Comparison of ENCODE assay signal across 1 cellular context in genomic region chr1:61049850-61050540, GRCh38.
TF ChIP-seq lines count a peak whose summit lies in the region.

No MANE protein-coding gene starts in this region.

TF ChIP-seq in K562, 482 proteins besides CTCF, POLR2A, EP300 and RAD21 (continued from another document and continues in another):
- TF ChIP-seq MYNN (IDR thresholded peaks at IDR 0.05), result peak; percentile 60; the same call in 1 of the 2 replicates
- no peak for TF ChIP-seq MYNN (CRISPR knock-in tag; IDR thresholded peaks at IDR 0.05)
- no peak for TF ChIP-seq ZNF133 (CRISPR knock-in tag; IDR thresholded peaks at IDR 0.05)
- TF ChIP-seq MTA3 (IDR thresholded peaks at IDR 0.05; ENCODE audit: borderline replicate concordance), result 0 out of 2 replicates have a peak, but pooled peaks have one; percentile 18
- TF ChIP-seq, protein P1, sequence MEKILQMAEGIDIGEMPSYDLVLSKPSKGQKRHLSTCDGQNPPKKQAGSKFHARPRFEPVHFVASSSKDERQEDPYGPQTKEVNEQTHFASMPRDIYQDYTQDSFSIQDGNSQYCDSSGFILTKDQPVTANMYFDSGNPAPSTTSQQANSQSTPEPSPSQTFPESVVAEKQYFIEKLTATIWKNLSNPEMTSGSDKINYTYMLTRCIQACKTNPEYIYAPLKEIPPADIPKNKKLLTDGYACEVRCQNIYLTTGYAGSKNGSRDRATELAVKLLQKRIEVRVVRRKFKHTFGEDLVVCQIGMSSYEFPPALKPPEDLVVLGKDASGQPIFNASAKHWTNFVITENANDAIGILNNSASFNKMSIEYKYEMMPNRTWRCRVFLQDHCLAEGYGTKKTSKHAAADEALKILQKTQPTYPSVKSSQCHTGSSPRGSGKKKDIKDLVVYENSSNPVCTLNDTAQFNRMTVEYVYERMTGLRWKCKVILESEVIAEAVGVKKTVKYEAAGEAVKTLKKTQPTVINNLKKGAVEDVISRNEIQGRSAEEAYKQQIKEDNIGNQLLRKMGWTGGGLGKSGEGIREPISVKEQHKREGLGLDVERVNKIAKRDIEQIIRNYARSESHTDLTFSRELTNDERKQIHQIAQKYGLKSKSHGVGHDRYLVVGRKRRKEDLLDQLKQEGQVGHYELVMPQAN (IDR thresholded peaks at IDR 0.05; ENCODE audit: borderline replicate concordance), result no peak
- no peak for TF ChIP-seq NCOA4 (IDR thresholded peaks at IDR 0.05; ENCODE audit: partially characterized antibody)
- TF ChIP-seq SMAD3 (CRISPR knock-in tag; conservative IDR thresholded peaks at IDR 0.05), result no peak
- peak; percentile 27; the same call in 1 of the 2 replicates for TF ChIP-seq RB1 (IDR thresholded peaks at IDR 0.05; ENCODE audit: low read depth)
- TF ChIP-seq, protein P2, sequence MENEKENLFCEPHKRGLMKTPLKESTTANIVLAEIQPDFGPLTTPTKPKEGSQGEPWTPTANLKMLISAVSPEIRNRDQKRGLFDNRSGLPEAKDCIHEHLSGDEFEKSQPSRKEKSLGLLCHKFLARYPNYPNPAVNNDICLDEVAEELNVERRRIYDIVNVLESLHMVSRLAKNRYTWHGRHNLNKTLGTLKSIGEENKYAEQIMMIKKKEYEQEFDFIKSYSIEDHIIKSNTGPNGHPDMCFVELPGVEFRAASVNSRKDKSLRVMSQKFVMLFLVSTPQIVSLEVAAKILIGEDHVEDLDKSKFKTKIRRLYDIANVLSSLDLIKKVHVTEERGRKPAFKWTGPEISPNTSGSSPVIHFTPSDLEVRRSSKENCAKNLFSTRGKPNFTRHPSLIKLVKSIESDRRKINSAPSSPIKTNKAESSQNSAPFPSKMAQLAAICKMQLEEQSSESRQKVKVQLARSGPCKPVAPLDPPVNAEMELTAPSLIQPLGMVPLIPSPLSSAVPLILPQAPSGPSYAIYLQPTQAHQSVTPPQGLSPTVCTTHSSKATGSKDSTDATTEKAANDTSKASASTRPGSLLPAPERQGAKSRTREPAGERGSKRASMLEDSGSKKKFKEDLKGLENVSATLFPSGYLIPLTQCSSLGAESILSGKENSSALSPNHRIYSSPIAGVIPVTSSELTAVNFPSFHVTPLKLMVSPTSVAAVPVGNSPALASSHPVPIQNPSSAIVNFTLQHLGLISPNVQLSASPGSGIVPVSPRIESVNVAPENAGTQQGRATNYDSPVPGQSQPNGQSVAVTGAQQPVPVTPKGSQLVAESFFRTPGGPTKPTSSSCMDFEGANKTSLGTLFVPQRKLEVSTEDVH (IDR thresholded peaks at IDR 0.05; ENCODE audit: low read depth, partially characterized antibody), result peak; percentile 29
- no peak for TF ChIP-seq SPI1 (IDR thresholded peaks at IDR 0.05; ENCODE audit: borderline replicate concordance, low read depth, low read length)
- TF ChIP-seq MEIS2 (IDR thresholded peaks at IDR 0.05; ENCODE audit: partially characterized antibody), result peak; percentile 28
- no peak for TF ChIP-seq ZFPM2 (CRISPR knock-in tag; IDR thresholded peaks at IDR 0.05)
- TF ChIP-seq, protein P3, sequence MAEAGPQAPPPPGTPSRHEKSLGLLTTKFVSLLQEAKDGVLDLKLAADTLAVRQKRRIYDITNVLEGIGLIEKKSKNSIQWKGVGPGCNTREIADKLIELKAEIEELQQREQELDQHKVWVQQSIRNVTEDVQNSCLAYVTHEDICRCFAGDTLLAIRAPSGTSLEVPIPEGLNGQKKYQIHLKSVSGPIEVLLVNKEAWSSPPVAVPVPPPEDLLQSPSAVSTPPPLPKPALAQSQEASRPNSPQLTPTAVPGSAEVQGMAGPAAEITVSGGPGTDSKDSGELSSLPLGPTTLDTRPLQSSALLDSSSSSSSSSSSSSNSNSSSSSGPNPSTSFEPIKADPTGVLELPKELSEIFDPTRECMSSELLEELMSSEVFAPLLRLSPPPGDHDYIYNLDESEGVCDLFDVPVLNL (CRISPR knock-in tag; IDR thresholded peaks at IDR 0.05; ENCODE audit: low read depth), result peak; percentile 76; the same call in 1 of the 2 replicates
- TF ChIP-seq, protein P4, sequence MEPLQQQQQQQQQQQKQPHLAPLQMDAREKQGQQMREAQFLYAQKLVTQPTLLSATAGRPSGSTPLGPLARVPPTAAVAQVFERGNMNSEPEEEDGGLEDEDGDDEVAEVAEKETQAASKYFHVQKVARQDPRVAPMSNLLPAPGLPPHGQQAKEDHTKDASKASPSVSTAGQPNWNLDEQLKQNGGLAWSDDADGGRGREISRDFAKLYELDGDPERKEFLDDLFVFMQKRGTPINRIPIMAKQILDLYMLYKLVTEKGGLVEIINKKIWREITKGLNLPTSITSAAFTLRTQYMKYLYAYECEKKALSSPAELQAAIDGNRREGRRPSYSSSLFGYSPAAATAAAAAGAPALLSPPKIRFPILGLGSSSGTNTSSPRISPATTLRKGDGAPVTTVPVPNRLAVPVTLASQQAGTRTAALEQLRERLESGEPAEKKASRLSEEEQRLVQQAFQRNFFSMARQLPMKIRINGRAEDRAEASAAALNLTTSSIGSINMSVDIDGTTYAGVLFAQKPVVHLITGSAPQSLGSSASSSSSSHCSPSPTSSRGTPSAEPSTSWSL (CRISPR knock-in tag; IDR thresholded peaks at IDR 0.05; ENCODE audit: borderline replicate concordance), result no peak
- TF ChIP-seq PHB2 (IDR thresholded peaks at IDR 0.05; ENCODE audit: low read depth), result no peak
- TF ChIP-seq, protein P5, sequence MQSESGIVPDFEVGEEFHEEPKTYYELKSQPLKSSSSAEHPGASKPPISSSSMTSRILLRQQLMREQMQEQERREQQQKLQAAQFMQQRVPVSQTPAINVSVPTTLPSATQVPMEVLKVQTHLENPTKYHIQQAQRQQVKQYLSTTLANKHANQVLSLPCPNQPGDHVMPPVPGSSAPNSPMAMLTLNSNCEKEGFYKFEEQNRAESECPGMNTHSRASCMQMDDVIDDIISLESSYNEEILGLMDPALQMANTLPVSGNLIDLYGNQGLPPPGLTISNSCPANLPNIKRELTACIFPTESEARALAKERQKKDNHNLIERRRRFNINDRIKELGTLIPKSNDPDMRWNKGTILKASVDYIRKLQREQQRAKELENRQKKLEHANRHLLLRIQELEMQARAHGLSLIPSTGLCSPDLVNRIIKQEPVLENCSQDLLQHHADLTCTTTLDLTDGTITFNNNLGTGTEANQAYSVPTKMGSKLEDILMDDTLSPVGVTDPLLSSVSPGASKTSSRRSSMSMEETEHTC (IDR thresholded peaks at IDR 0.05), result no peak
- TF ChIP-seq SREBF1 (IDR thresholded peaks at IDR 0.05; ENCODE audit: borderline replicate concordance, low read depth, low read length), result no peak
- TF ChIP-seq RBM22 (IDR thresholded peaks at IDR 0.05; ENCODE audit: low read depth, low read length, poor library complexity, severe bottlenecking), result peak; percentile 9
- TF ChIP-seq, protein P6, sequence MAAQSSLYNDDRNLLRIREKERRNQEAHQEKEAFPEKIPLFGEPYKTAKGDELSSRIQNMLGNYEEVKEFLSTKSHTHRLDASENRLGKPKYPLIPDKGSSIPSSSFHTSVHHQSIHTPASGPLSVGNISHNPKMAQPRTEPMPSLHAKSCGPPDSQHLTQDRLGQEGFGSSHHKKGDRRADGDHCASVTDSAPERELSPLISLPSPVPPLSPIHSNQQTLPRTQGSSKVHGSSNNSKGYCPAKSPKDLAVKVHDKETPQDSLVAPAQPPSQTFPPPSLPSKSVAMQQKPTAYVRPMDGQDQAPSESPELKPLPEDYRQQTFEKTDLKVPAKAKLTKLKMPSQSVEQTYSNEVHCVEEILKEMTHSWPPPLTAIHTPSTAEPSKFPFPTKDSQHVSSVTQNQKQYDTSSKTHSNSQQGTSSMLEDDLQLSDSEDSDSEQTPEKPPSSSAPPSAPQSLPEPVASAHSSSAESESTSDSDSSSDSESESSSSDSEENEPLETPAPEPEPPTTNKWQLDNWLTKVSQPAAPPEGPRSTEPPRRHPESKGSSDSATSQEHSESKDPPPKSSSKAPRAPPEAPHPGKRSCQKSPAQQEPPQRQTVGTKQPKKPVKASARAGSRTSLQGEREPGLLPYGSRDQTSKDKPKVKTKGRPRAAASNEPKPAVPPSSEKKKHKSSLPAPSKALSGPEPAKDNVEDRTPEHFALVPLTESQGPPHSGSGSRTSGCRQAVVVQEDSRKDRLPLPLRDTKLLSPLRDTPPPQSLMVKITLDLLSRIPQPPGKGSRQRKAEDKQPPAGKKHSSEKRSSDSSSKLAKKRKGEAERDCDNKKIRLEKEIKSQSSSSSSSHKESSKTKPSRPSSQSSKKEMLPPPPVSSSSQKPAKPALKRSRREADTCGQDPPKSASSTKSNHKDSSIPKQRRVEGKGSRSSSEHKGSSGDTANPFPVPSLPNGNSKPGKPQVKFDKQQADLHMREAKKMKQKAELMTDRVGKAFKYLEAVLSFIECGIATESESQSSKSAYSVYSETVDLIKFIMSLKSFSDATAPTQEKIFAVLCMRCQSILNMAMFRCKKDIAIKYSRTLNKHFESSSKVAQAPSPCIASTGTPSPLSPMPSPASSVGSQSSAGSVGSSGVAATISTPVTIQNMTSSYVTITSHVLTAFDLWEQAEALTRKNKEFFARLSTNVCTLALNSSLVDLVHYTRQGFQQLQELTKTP (IDR thresholded peaks at IDR 0.05; ENCODE audit: low read depth in 1 of 2, partially characterized antibody in 2 of 2), result peak in 1 of 2 experiments; percentile 43
- no peak for TF ChIP-seq CBFB (CRISPR knock-in tag; IDR thresholded peaks at IDR 0.05)
- TF ChIP-seq ZNF121 (CRISPR knock-in tag; conservative IDR thresholded peaks at IDR 0.05), result no peak
- no peak for TF ChIP-seq CREB5 (CRISPR knock-in tag; IDR thresholded peaks at IDR 0.05)
- TF ChIP-seq NEUROD1 (IDR thresholded peaks at IDR 0.05; ENCODE audit: borderline replicate concordance, low read depth, low read length, partially characterized antibody), result peak; percentile 43
- no peak for TF ChIP-seq NR0B1 (IDR thresholded peaks at IDR 0.05; ENCODE audit: partially characterized antibody)
- TF ChIP-seq PYGO2 (tag; IDR thresholded peaks at IDR 0.05), result no peak
- no peak for TF ChIP-seq TCFL5 (CRISPR knock-in tag; conservative IDR thresholded peaks at IDR 0.05)
- TF ChIP-seq HNRNPLL (IDR thresholded peaks at IDR 0.05; ENCODE audit: low read depth, low read length, poor library complexity, severe bottlenecking), result no peak
- TF ChIP-seq GTF2F1 (IDR thresholded peaks at IDR 0.05; ENCODE audit: low read depth, low read length), result no peak
- TF ChIP-seq FOS (IDR thresholded peaks at IDR 0.05; ENCODE audit: extremely low read depth, insufficient read length), result no peak
- no peak for TF ChIP-seq BDP1 (IDR thresholded peaks at IDR 0.05; ENCODE audit: insufficient read depth, insufficient read length)
- no peak for TF ChIP-seq ELK3 (CRISPR knock-in tag; IDR thresholded peaks at IDR 0.05)
- TF ChIP-seq MCM2 (IDR thresholded peaks at IDR 0.05; ENCODE audit: low read depth), result no peak
- TF ChIP-seq TAL1 (IDR thresholded peaks at IDR 0.05), result 0 out of 2 replicates have a peak, but pooled peaks have one; percentile 6
- TF ChIP-seq SMARCE1 (IDR thresholded peaks at IDR 0.05), result no peak
- TF ChIP-seq, protein P7, sequence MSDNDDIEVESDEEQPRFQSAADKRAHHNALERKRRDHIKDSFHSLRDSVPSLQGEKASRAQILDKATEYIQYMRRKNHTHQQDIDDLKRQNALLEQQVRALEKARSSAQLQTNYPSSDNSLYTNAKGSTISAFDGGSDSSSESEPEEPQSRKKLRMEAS (CRISPR knock-in tag; IDR thresholded peaks at IDR 0.05), result 0 out of 2 replicates have a peak, but pooled peaks have one; percentile 31
- no peak for TF ChIP-seq ZNF644 (tag; IDR thresholded peaks at IDR 0.05; ENCODE audit: low read depth)
- TF ChIP-seq NR2F6 (CRISPR knock-in tag; IDR thresholded peaks at IDR 0.05), result no peak
- TF ChIP-seq, protein P8, sequence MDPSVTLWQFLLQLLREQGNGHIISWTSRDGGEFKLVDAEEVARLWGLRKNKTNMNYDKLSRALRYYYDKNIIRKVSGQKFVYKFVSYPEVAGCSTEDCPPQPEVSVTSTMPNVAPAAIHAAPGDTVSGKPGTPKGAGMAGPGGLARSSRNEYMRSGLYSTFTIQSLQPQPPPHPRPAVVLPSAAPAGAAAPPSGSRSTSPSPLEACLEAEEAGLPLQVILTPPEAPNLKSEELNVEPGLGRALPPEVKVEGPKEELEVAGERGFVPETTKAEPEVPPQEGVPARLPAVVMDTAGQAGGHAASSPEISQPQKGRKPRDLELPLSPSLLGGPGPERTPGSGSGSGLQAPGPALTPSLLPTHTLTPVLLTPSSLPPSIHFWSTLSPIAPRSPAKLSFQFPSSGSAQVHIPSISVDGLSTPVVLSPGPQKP (CRISPR knock-in tag; IDR thresholded peaks at IDR 0.05), result no peak
- no peak for TF ChIP-seq JUNB (CRISPR knock-in tag; conservative IDR thresholded peaks at IDR 0.05)
- TF ChIP-seq KLF16 (IDR thresholded peaks at IDR 0.05), result peak; percentile 62; the same call in 1 of the 2 replicates
- TF ChIP-seq CCNT2 (IDR thresholded peaks at IDR 0.05; ENCODE audit: borderline replicate concordance, extremely low read depth, insufficient read length, low read depth, low read length), result peak; percentile 36
- TF ChIP-seq FOXK2 (conservative IDR thresholded peaks at IDR 0.05 in 1 of 2, IDR thresholded peaks at IDR 0.05 in 1 of 2; ENCODE audit: low read depth in 2 of 2), result peak; percentile 74 to 81
- TF ChIP-seq NCOA1 (IDR thresholded peaks at IDR 0.05; ENCODE audit: low read depth), result peak; percentile 25; the same call in 1 of the 2 replicates
- TF ChIP-seq SP2 (IDR thresholded peaks at IDR 0.05; ENCODE audit: extremely low read depth, low read depth, low read length, poor library complexity, severe bottlenecking), result no peak
